Comparison of ENCODE assay signal across 23 cellular contexts in genomic region chr17:13825526-13826040, GRCh38.
"Had no signal": no experiment of that assay in that cellular context is flagged by ENCODE, and none has a peak within 500 bp of the region (broad histone marks: within the 10 kb centered on the region; RNA-seq: fewer than 3 reads in every experiment).

No MANE protein-coding gene starts in this region.

- H3K36me3 ChIP-seq: heart left ventricle, neutrophil, right lobe of liver, spleen, tibial nerve, upper lobe of right lung, vagina had no signal

- ATAC-seq: effector memory CD8-positive, alpha-beta T cell; heart left ventricle; left colon; left ventricle myocardium superior; mucosa of descending colon; naive thymus-derived CD8-positive, alpha-beta T cell; psoas muscle; right lobe of liver; stimulated activated naive B cell treated with anti-CD40 and anti-IgM and Interleukin-4, amounts not matched to agents 10 μg/mL and 1 μg/mL and 100 μg/mL, for 72 hours; stimulated activated naive CD8-positive, alpha-beta T cell treated with anti-CD3 and anti-CD28 coated beads, Interleukin-15, amount 100 ng/mL, for 72 hours; upper lobe of right lung had no signal

- H3K27ac ChIP-seq: heart left ventricle, neutrophil, psoas muscle, right lobe of liver, spleen, testis, tibial nerve, upper lobe of right lung, vagina had no signal

- H3K27me3 ChIP-seq: heart left ventricle, neutrophil, right lobe of liver, spleen, testis, tibial nerve, upper lobe of right lung, vagina had no signal

- H3K4me3 ChIP-seq: heart left ventricle, mucosa of descending colon, psoas muscle, right lobe of liver, spleen, testis, tibial nerve, upper lobe of right lung, vagina had no signal

- DNase-seq: effector memory CD8-positive, alpha-beta T cell; erythroblast; foreskin melanocyte; heart left ventricle; hippocampal formation; left colon; left ventricle myocardium superior; mucosa of descending colon; naive thymus-derived CD8-positive, alpha-beta T cell; psoas muscle; retina; right lobe of liver; spleen; stimulated activated CD4-positive, alpha-beta T cell treated with anti-CD3 and anti-CD28 coated beads, Interleukin-15, amount 100 ng/mL, for 24 hours; stimulated activated CD4-positive, alpha-beta T cell treated with anti-CD3 and anti-CD28 coated beads, Interleukin-1b, Interleukin-23, amount 100 ng/mL, for 48 hours; stimulated activated CD4-positive, alpha-beta T cell treated with anti-CD3 and anti-CD28 coated beads, Interleukin-4, amount 100 ng/mL, for 4 hours; stimulated activated naive B cell treated with anti-CD40 and anti-IgM and Interleukin-4, amounts not matched to agents 10 μg/mL and 1 μg/mL and 100 μg/mL, for 72 hours; stimulated activated naive CD8-positive, alpha-beta T cell treated with anti-CD3 and anti-CD28 coated beads, Interleukin-15, amount 100 ng/mL, for 72 hours; testis; upper lobe of right lung had no signal

- H3K4me1 ChIP-seq: heart left ventricle, psoas muscle, right lobe of liver, testis, tibial nerve, upper lobe of right lung, vagina had no signal

- H3K9me3 ChIP-seq: mucosa of descending colon, neutrophil, psoas muscle, right lobe of liver, testis, upper lobe of right lung, vagina had no signal
